In genomic region chr20:32796383-32797159, GRCh38 we compare ENCODE assay signal across 2 cellular contexts.
TF ChIP-seq lines count a peak whose summit lies in the region.

No MANE protein-coding gene starts in this region.

TF ChIP-seq in WTC11, 78 proteins besides CTCF, POLR2A, EP300 and RAD21:
- TF ChIP-seq PRRX2 (CRISPR knock-in tag; IDR thresholded peaks at IDR 0.05) (0 out of 2 replicates have a peak, but pooled peaks have one; percentile 32), EMX1 (CRISPR knock-in tag; IDR thresholded peaks at IDR 0.05) (0 out of 2 replicates have a peak, but pooled peaks have one; percentile 22), ELF4 (CRISPR knock-in tag; IDR thresholded peaks at IDR 0.05; ENCODE audit: low read depth) (no peak), FOXP1 (CRISPR knock-in tag; IDR thresholded peaks at IDR 0.05; ENCODE audit: borderline replicate concordance) (0 out of 2 replicates have a peak, but pooled peaks have one; percentile 38)

TF ChIP-seq in liver, 16 proteins besides CTCF, POLR2A, EP300 and RAD21:
- TF ChIP-seq RXRA (IDR thresholded peaks at IDR 0.05): peak; percentile 21 to 56
- no peak for TF ChIP-seq NR2F2 (IDR thresholded peaks at IDR 0.05)
TF ChIP-seq in liver: peak in this region for 1.
